Comparison of ENCODE assay signal across 31 cellular contexts in genomic region chr10:48926255-48926654, GRCh38. TPM values are rescaled to one million over a fixed set of nuclear protein-coding genes. Genes with fewer than 3 reads are reported as not detected.
"Had no signal": no experiment of that assay in that cellular context is flagged by ENCODE, and none has a peak within 500 bp of the region (broad histone marks: within the 10 kb centered on the region; RNA-seq: fewer than 3 reads in every experiment).

No MANE protein-coding gene starts in this region.

- H3K36me3 Mint-ChIP-seq: activated CD4-positive, alpha-beta memory T cell treated with anti-CD3 and anti-CD28 coated beads for 36 hours; activated naive CD8-positive, alpha-beta T cell had no signal

- H3K27me3 Mint-ChIP-seq: activated CD4-positive, alpha-beta T cell treated with anti-CD3 and anti-CD28 coated beads for 36 hours; activated CD4-positive, alpha-beta T cell treated with anti-CD3 and anti-CD28 coated beads, Interleukin-2, amount 10 ng/mL, durations not matched to agents 24 days and 14 days; activated naive CD8-positive, alpha-beta T cell had no signal

- H3K4me1 Mint-ChIP-seq: activated CD4-positive, alpha-beta T cell treated with anti-CD3 and anti-CD28 coated beads for 36 hours; activated CD4-positive, alpha-beta T cell treated with anti-CD3 and anti-CD28 coated beads, Interleukin-2, amount 10 ng/mL, durations not matched to agents 24 days and 14 days; activated T-helper 17 cell treated with anti-CD3 and anti-CD28 coated beads, Interleukin-2, amount 50 U/mL, for 72 hours had no signal

- H3K27ac ChIP-seq: brain microvascular endothelial cell had no signal

- H3K27me3 ChIP-seq: brain microvascular endothelial cell had no signal

- H3K27ac Mint-ChIP-seq: activated CD4-positive, alpha-beta memory T cell treated with anti-CD3 and anti-CD28 coated beads for 36 hours; activated CD4-positive, alpha-beta T cell treated with anti-CD3 and anti-CD28 coated beads for 36 hours; activated CD4-positive, alpha-beta T cell treated with anti-CD3 and anti-CD28 coated beads, Interleukin-2, amount 10 ng/mL, durations not matched to agents 24 days and 14 days; activated CD8-positive, alpha-beta T cell treated with anti-CD3 and anti-CD28 coated beads, Interleukin-2, amount 10 ng/mL, durations not matched to agents 7 days and 5 days; activated naive CD8-positive, alpha-beta T cell; activated T-helper 17 cell treated with anti-CD3 and anti-CD28 coated beads, Interleukin-2, amount 50 U/mL, for 72 hours had no signal

- H3K4me3 Mint-ChIP-seq: activated CD4-positive, alpha-beta memory T cell treated with anti-CD3 and anti-CD28 coated beads for 36 hours; activated CD4-positive, alpha-beta T cell treated with anti-CD3 and anti-CD28 coated beads for 36 hours; activated CD4-positive, alpha-beta T cell treated with anti-CD3 and anti-CD28 coated beads, Interleukin-2, amount 10 ng/mL, durations not matched to agents 24 days and 14 days; activated CD8-positive, alpha-beta T cell treated with anti-CD3 and anti-CD28 coated beads, Interleukin-2, amount 10 ng/mL, durations not matched to agents 7 days and 5 days; activated naive CD8-positive, alpha-beta T cell; activated T-cell treated with anti-CD3 and anti-CD28 coated beads, Interleukin-2, amount 50 U/mL, for 4 hours; activated T-helper 17 cell treated with anti-CD3 and anti-CD28 coated beads, Interleukin-2, amount 50 U/mL, for 72 hours had no signal

- H3K9me3 Mint-ChIP-seq: activated CD4-positive, alpha-beta memory T cell treated with anti-CD3 and anti-CD28 coated beads for 36 hours; activated CD4-positive, alpha-beta T cell treated with anti-CD3 and anti-CD28 coated beads, Interleukin-2, amount 10 ng/mL, durations not matched to agents 24 days and 14 days; activated T-cell treated with anti-CD3 and anti-CD28 coated beads, Interleukin-2, amount 50 U/mL, for 4 hours; activated T-helper 17 cell treated with anti-CD3 and anti-CD28 coated beads, Interleukin-2, amount 50 U/mL, for 72 hours had no signal

- ATAC-seq: activated CD4-positive, alpha-beta T cell treated with anti-CD3 and anti-CD28 coated beads for 36 hours; activated CD8-positive, alpha-beta T cell treated with anti-CD3 and anti-CD28 coated beads, Interleukin-2, amount 10 ng/mL, durations not matched to agents 7 days and 5 days; activated T-cell treated with anti-CD3 and anti-CD28 coated beads, Interleukin-2, amount 50 U/mL, for 4 hours; activated T-helper 17 cell treated with anti-CD3 and anti-CD28 coated beads, Interleukin-2, amount 50 U/mL, for 72 hours; esophagus mucosa had no signal

- H3K36me3 ChIP-seq: brain microvascular endothelial cell had no signal

- DNase-seq: activated CD4-positive, alpha-beta memory T cell treated with anti-CD3 and anti-CD28 coated beads for 36 hours; activated CD4-positive, alpha-beta T cell treated with anti-CD3 and anti-CD28 coated beads for 36 hours; activated CD4-positive, alpha-beta T cell treated with anti-CD3 and anti-CD28 coated beads, Interleukin-2, amount 10 ng/mL, durations not matched to agents 24 days and 14 days; activated CD4-positive, CD25-positive, alpha-beta regulatory T cell; activated CD4-positive, CD25-positive, alpha-beta regulatory T cell treated with anti-CD3 and anti-CD28 coated beads, Interleukin-2, amount 50 U/mL, for 72 hours; activated CD8-positive, alpha-beta T cell treated with anti-CD3 and anti-CD28 coated beads, Interleukin-2, amount 10 ng/mL, durations not matched to agents 7 days and 5 days; activated effector memory CD4-positive, alpha-beta T cell treated with Interleukin-2 at 50 U/mL for 16 hours; activated gamma-delta T cell treated with Interleukin-2 at 50 U/mL for 16 hours; activated naive CD4-positive, alpha-beta T cell treated with anti-CD3 and anti-CD28 coated beads, Interleukin-2, amount 50 U/mL, for 16 hours; activated naive CD4-positive, alpha-beta T cell treated with Interleukin-2 at 50 U/mL for 16 hours; activated T-cell treated with anti-CD3 and anti-CD28 coated beads, Interleukin-2, amount 50 U/mL, for 4 hours; amniotic stem cell; anterior cingulate cortex; brain microvascular endothelial cell; caudate nucleus; cortex of kidney; dermis blood vessel endothelial cell; effector CD8-positive, alpha-beta T cell; foreskin fibroblast; T-helper 2 cell had no signal

RNA-seq across cellular contexts. Expression of gene LRRC18, which starts 13.4 kb away (rescaled TPM):
- total RNA-seq: activated CD4-positive, alpha-beta memory T cell treated with anti-CD3 and anti-CD28 coated beads for 36 hours; activated CD4-positive, alpha-beta T cell treated with anti-CD3 and anti-CD28 coated beads for 36 hours; activated CD4-positive, alpha-beta T cell treated with anti-CD3 and anti-CD28 coated beads, Interleukin-2, amount 10 ng/mL, durations not matched to agents 24 days and 14 days; activated CD8-positive, alpha-beta memory T cell treated with anti-CD3 and anti-CD28 coated beads for 36 hours; activated T-cell treated with anti-CD3 and anti-CD28 coated beads, Interleukin-2, amount 50 U/mL, for 4 hours; activated T-helper 17 cell treated with anti-CD3 and anti-CD28 coated beads, Interleukin-2, amount 50 U/mL, for 72 hours; astrocyte; bronchial epithelial cell; chondrocyte; dermis blood vessel endothelial cell; epithelial cell of proximal tubule; esophagus mucosa; frontal cortex; T-helper 1 cell treated with Interleukin-12 subunit alpha and Interleukin-12 subunit beta and Interleukin-4 antibody, amounts not matched to agents 30 ng/mL and 1 ng/mL, for 36 hours had no signal
- polyA plus RNA-seq: adipose tissue had no signal
